Comparison of ENCODE assay signal across 1 cellular context in genomic region chr2:6921321-6921922, GRCh38.
A peak's percentile ranks its signal among the peaks of the same experiment; 100 is the strongest.
TF ChIP-seq lines count a peak whose summit lies in the region.

No MANE protein-coding gene starts in this region.

TF ChIP-seq in HepG2, 621 proteins besides CTCF, POLR2A, EP300 and RAD21 (continued from another document and continues in another):
- peak; percentile 89 for TF ChIP-seq FOXP4 (CRISPR knock-in tag; IDR thresholded peaks at IDR 0.05)
- TF ChIP-seq KLF12 (CRISPR knock-in tag; IDR thresholded peaks at IDR 0.05; ENCODE audit: borderline replicate concordance), result no peak
- peak; percentile 85; the same call in 1 of the 2 replicates for TF ChIP-seq ZNF556 (CRISPR knock-in tag; IDR thresholded peaks at IDR 0.05; ENCODE audit: borderline replicate concordance)
- TF ChIP-seq LRRFIP1 (CRISPR knock-in tag; conservative IDR thresholded peaks at IDR 0.05), result no peak
- TF ChIP-seq ONECUT2 (CRISPR knock-in tag; IDR thresholded peaks at IDR 0.05), result no peak
- no peak for TF ChIP-seq BRCA1 (CRISPR knock-in tag; IDR thresholded peaks at IDR 0.05)
- no peak for TF ChIP-seq ZNF580 (CRISPR knock-in tag; IDR thresholded peaks at IDR 0.05; ENCODE audit: borderline replicate concordance, low read depth)
- no peak for TF ChIP-seq SP1 (IDR thresholded peaks at IDR 0.05)
- TF ChIP-seq SP1 (CRISPR knock-in tag; IDR thresholded peaks at IDR 0.05), result no peak
- no peak for TF ChIP-seq ZNF33A (CRISPR knock-in tag; IDR thresholded peaks at IDR 0.05; ENCODE audit: borderline replicate concordance)
- peak; percentile 85; the same call in 1 of the 2 replicates for TF ChIP-seq ZBTB20 (CRISPR knock-in tag; IDR thresholded peaks at IDR 0.05; ENCODE audit: borderline replicate concordance, low read depth)
- peak; percentile 51; the same call in 1 of the 2 replicates for TF ChIP-seq CEBPG (CRISPR knock-in tag; IDR thresholded peaks at IDR 0.05)
- TF ChIP-seq ZNF670 (CRISPR knock-in tag; IDR thresholded peaks at IDR 0.05; ENCODE audit: borderline replicate concordance), result no peak
- TF ChIP-seq ZXDC (CRISPR knock-in tag; IDR thresholded peaks at IDR 0.05), result 0 out of 2 replicates have a peak, but pooled peaks have one; percentile 15
- peak; percentile 81 for TF ChIP-seq CBX1 (IDR thresholded peaks at IDR 0.05; ENCODE audit: low read depth)
- TF ChIP-seq CC2D1A (CRISPR knock-in tag; IDR thresholded peaks at IDR 0.05), result no peak
- no peak for TF ChIP-seq TRIM24 (CRISPR knock-in tag; IDR thresholded peaks at IDR 0.05)
- peak; percentile 61 to 73; a peak in 2 of 4 replicates for TF ChIP-seq HMGXB4 (CRISPR knock-in tag; IDR thresholded peaks at IDR 0.05; ENCODE audit: borderline replicate concordance in 1 of 2, low read depth in 1 of 2)
- TF ChIP-seq MTERF4 (CRISPR knock-in tag; IDR thresholded peaks at IDR 0.05), result no peak
- no peak for TF ChIP-seq ARNT (IDR thresholded peaks at IDR 0.05)
- TF ChIP-seq ZNF510 (CRISPR knock-in tag; IDR thresholded peaks at IDR 0.05; ENCODE audit: low read depth), result no peak
- TF ChIP-seq BHLHE40 (IDR thresholded peaks at IDR 0.05; ENCODE audit: low read length), result no peak
- TF ChIP-seq ZSCAN20 (CRISPR knock-in tag; IDR thresholded peaks at IDR 0.05; ENCODE audit: borderline replicate concordance), result no peak
- no peak for TF ChIP-seq ZBTB49 (CRISPR knock-in tag; IDR thresholded peaks at IDR 0.05; ENCODE audit: borderline replicate concordance)
- no peak for TF ChIP-seq ZNF660 (CRISPR knock-in tag; IDR thresholded peaks at IDR 0.05; ENCODE audit: borderline replicate concordance, low read depth)
- TF ChIP-seq ZBTB43 (CRISPR knock-in tag; conservative IDR thresholded peaks at IDR 0.05), result no peak
- no peak for TF ChIP-seq DNMT3B (CRISPR knock-in tag; conservative IDR thresholded peaks at IDR 0.05)
- peak; percentile 68; the same call in 1 of the 2 replicates for TF ChIP-seq ZNF563 (CRISPR knock-in tag; IDR thresholded peaks at IDR 0.05)
- TF ChIP-seq KDM4B (CRISPR knock-in tag; IDR thresholded peaks at IDR 0.05), result no peak
- peak; percentile 72; the same call in 1 of the 2 replicates for TF ChIP-seq ZSCAN5A (CRISPR knock-in tag; IDR thresholded peaks at IDR 0.05; ENCODE audit: borderline replicate concordance)
- TF ChIP-seq ATF3 (CRISPR knock-in tag; IDR thresholded peaks at IDR 0.05), result no peak
- peak; percentile 59; the same call in 1 of the 2 replicates for TF ChIP-seq MYC (CRISPR knock-in tag; IDR thresholded peaks at IDR 0.05; ENCODE audit: borderline replicate concordance)
- TF ChIP-seq ZNF616 (CRISPR knock-in tag; IDR thresholded peaks at IDR 0.05; ENCODE audit: low read depth), result no peak
- 0 out of 2 replicates have a peak, but pooled peaks have one; percentile 41 for TF ChIP-seq ZNF331 (CRISPR knock-in tag; IDR thresholded peaks at IDR 0.05)
- TF ChIP-seq ZNF431 (CRISPR knock-in tag; IDR thresholded peaks at IDR 0.05; ENCODE audit: borderline replicate concordance, low read depth), result peak; percentile 58; the same call in 1 of the 2 replicates
- peak; percentile 99 for TF ChIP-seq SKI (IDR thresholded peaks at IDR 0.05; ENCODE audit: partially characterized antibody)
- no peak for TF ChIP-seq ZNF30 (CRISPR knock-in tag; IDR thresholded peaks at IDR 0.05)
- no peak for TF ChIP-seq THYN1 (CRISPR knock-in tag; IDR thresholded peaks at IDR 0.05; ENCODE audit: borderline replicate concordance, low read depth)
- peak; percentile 94 for TF ChIP-seq TFDP2 (CRISPR knock-in tag; IDR thresholded peaks at IDR 0.05)
- TF ChIP-seq JUND (CRISPR knock-in tag; IDR thresholded peaks at IDR 0.05), result no peak; the same call in 1 of the 2 replicates
- TF ChIP-seq STAT6 (CRISPR knock-in tag; IDR thresholded peaks at IDR 0.05; ENCODE audit: borderline replicate concordance), result no peak
